ENCODE assay signal across 2 cellular contexts in genomic region chr14:68501171-68501570, GRCh38.
TF ChIP-seq lines count a peak whose summit lies in the region.

No MANE protein-coding gene starts in this region.

TF ChIP-seq in liver, 16 proteins besides CTCF, POLR2A, EP300 and RAD21 (continued from another document):
- TF ChIP-seq FOXA2 (IDR thresholded peaks at IDR 0.05) (no peak), NR2F2 (IDR thresholded peaks at IDR 0.05) (peak; percentile 98)

TF ChIP-seq in HepG2, 621 proteins besides CTCF, POLR2A, EP300 and RAD21 (continued from another document):
- TF ChIP-seq WIZ (CRISPR knock-in tag; IDR thresholded peaks at IDR 0.05), result no peak
- TF ChIP-seq AFF4 (CRISPR knock-in tag; IDR thresholded peaks at IDR 0.05), result no peak
- no peak for TF ChIP-seq MYNN (CRISPR knock-in tag; IDR thresholded peaks at IDR 0.05; ENCODE audit: low read depth)
- no peak for TF ChIP-seq MLLT10 (CRISPR knock-in tag; IDR thresholded peaks at IDR 0.05)
- TF ChIP-seq ISX (CRISPR knock-in tag; conservative IDR thresholded peaks at IDR 0.05), result no peak
- TF ChIP-seq PRDM10 (CRISPR knock-in tag; IDR thresholded peaks at IDR 0.05; ENCODE audit: low read depth), result no peak
- no peak for TF ChIP-seq RXRB (CRISPR knock-in tag; IDR thresholded peaks at IDR 0.05; ENCODE audit: borderline replicate concordance)
- no peak for TF ChIP-seq DMTF1 (CRISPR knock-in tag; IDR thresholded peaks at IDR 0.05)
- no peak for TF ChIP-seq ATF1 (CRISPR knock-in tag; IDR thresholded peaks at IDR 0.05)
- TF ChIP-seq ZNF383 (CRISPR knock-in tag; IDR thresholded peaks at IDR 0.05; ENCODE audit: borderline replicate concordance), result no peak
- TF ChIP-seq MTERF4 (CRISPR knock-in tag; IDR thresholded peaks at IDR 0.05), result no peak
- no peak for TF ChIP-seq ZNF710 (CRISPR knock-in tag; IDR thresholded peaks at IDR 0.05; ENCODE audit: borderline replicate concordance)
- TF ChIP-seq TAF15 (IDR thresholded peaks at IDR 0.05; ENCODE audit: low read depth, low read length, poor library complexity, severe bottlenecking), result no peak
- no peak for TF ChIP-seq PRDM4 (CRISPR knock-in tag; IDR thresholded peaks at IDR 0.05; ENCODE audit: borderline replicate concordance)
- no peak for TF ChIP-seq JDP2 (CRISPR knock-in tag; IDR thresholded peaks at IDR 0.05; ENCODE audit: borderline replicate concordance)
- no peak for TF ChIP-seq MED13 (CRISPR knock-in tag; IDR thresholded peaks at IDR 0.05)
